8 cellular contexts compared by ENCODE assay signal in the genomic region with DNA sequence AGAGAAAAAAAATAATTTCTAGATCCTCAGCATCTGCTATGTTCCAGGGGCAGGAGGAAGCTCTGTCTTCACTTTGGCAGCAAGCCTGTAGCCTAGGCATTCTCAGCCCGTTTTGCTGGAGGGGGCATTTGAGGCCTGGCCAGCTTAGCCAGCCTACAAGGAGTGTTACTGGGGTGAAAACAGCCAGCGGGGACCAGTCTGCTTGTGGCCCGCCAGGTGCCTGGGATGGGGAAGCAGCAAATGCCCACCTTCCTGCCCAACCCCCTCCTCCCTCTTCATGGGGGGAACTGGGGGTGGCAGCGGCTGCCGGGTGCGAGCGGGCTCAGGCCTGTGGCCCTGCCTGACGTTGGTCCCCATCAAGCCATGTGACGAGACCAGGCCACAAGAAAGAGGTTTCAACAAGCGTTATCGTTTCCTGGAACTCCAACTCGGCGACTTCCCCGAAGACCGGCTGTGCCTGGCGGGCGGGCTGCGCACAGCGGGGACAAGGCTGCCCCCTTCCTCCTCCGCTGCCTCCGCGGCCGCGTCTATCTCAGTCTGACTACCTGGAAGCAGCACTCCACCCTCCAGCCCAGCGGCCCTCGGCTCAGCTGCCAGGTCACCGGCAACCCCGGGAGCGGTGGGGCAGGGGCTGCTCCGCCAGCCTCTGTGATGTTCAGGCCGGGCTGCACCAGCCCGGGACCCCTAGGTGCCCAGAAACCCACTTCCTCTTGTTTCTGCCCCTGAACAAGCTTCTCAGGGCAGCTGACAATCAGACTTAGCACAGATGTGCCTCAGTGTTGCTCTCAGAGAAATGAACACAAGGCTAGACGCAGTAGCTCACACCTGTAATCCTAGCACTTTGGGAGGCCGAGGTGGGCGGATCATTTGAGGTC. TPM values are rescaled to one million over a fixed set of nuclear protein-coding genes. Genes with fewer than 3 reads are reported as not detected.
DNase-seq lines count a peak whose midpoint lies in the region; ATAC-seq and TF ChIP-seq lines count a peak whose summit lies in the region.

No MANE protein-coding gene starts in this region.

- no peak overlapping the region for H3K4me3 Mint-ChIP-seq in chondrocyte (ENCODE audit: unreplicated experiment)

- TF ChIP-seq CTCF in chondrocyte (IDR thresholded peaks at IDR 0.05), result no peak

- no peaks in the 10 kb centered on the region for H3K36me3 Mint-ChIP-seq in chondrocyte (ENCODE audit: low read depth)

- H3K4me1 Mint-ChIP-seq in chondrocyte (ENCODE audit: low read depth), result no peaks in the 10 kb centered on the region

- H3K9me3 Mint-ChIP-seq in chondrocyte (ENCODE audit: low read depth), result no peaks in the 10 kb centered on the region

- DNase-seq in activated CD4-positive, alpha-beta T cell treated with anti-CD3 and anti-CD28 coated beads, Interleukin-2, amount 50 U/mL, for 24 hours (ENCODE audit: low read depth in 1 of 2, low spot score in 1 of 2), result peak; percentile 79 to 85
- peak; percentile 51 to 70 (median 54) for DNase-seq in stimulated activated CD4-positive, alpha-beta T cell treated with anti-CD3 and anti-CD28 coated beads, TNF-alpha, amount 100 ng/mL, for 1 hour (ENCODE audit: low read depth in 3 of 3, low spot score in 1 of 3)
- DNase-seq in chondrocyte (ENCODE audit: low spot score) (no peak), globus pallidus (ENCODE audit: low spot score) (no peak), HCEC 1CT (no peak)

- ATAC-seq in GM18870 (IDR thresholded peaks at IDR 0.05; ENCODE audit: unreplicated experiment) (peak; percentile 57), HG03175 (IDR thresholded peaks at IDR 0.05; ENCODE audit: unreplicated experiment) (peak; percentile 57), esophagus mucosa (peak; percentile 37)

- peaks cover 2% of the 10 kb centered on the region for H3K27me3 Mint-ChIP-seq in chondrocyte (ENCODE audit: low read depth)

- no peak overlapping the region for H3K27ac Mint-ChIP-seq in chondrocyte (ENCODE audit: unreplicated experiment)

RNA-seq across cellular contexts. Expression of gene SOCS1, which starts 22.9 kb away (rescaled TPM):
- 2.8 TPM for total RNA-seq in esophagus mucosa
- total RNA-seq in chondrocyte, result 2.7 to 4.6 TPM (median 3.6 TPM) in 3 replicates

RNA-seq across cellular contexts. Expression of gene TNP2, which starts 36.0 kb away (rescaled TPM):
- total RNA-seq in esophagus mucosa, result not detected
- not detected in 3 replicates for total RNA-seq in chondrocyte

RNA-seq across cellular contexts. Expression of gene PRM3, which starts 40.3 kb away (rescaled TPM):
- not detected for total RNA-seq in esophagus mucosa
- total RNA-seq in chondrocyte, result not detected in 3 replicates

RNA-seq across cellular contexts. Expression of gene PRM2, which starts 43.2 kb away (rescaled TPM):
- total RNA-seq in esophagus mucosa (not detected), chondrocyte (not detected in 3 replicates)

RNA-seq across cellular contexts. Expression of gene PRM1, which starts 48.0 kb away (rescaled TPM):
- total RNA-seq in esophagus mucosa (not detected), chondrocyte (not detected in 3 replicates)

Comparison
In these comparisons a context has a peak if more than half of its experiments do, and no peak if none do; other contexts are left out.
1. DNase-seq: peak in activated CD4-positive, alpha-beta T cell treated with anti-CD3 and anti-CD28 coated beads, Interleukin-2, amount 50 U/mL, for 24 hours (2 of 2) and stimulated activated CD4-positive, alpha-beta T cell treated with anti-CD3 and anti-CD28 coated beads, TNF-alpha, amount 100 ng/mL, for 1 hour (3 of 3); none in chondrocyte (single experiment), globus pallidus (single experiment) and HCEC 1CT (single experiment).
2. Peak in every context shown above with its lines, with median percentiles within 50 percentile points of each other: ATAC-seq.